In genomic region chr5:103498800-103499199, GRCh38 we compare ENCODE assay signal across 1 cellular context.
TF ChIP-seq lines count a peak whose summit lies in the region.

No MANE protein-coding gene starts in this region.

TF ChIP-seq in GM23338, 12 proteins besides CTCF, POLR2A, EP300 and RAD21 (continued from another document):
- TF ChIP-seq, protein P1, sequence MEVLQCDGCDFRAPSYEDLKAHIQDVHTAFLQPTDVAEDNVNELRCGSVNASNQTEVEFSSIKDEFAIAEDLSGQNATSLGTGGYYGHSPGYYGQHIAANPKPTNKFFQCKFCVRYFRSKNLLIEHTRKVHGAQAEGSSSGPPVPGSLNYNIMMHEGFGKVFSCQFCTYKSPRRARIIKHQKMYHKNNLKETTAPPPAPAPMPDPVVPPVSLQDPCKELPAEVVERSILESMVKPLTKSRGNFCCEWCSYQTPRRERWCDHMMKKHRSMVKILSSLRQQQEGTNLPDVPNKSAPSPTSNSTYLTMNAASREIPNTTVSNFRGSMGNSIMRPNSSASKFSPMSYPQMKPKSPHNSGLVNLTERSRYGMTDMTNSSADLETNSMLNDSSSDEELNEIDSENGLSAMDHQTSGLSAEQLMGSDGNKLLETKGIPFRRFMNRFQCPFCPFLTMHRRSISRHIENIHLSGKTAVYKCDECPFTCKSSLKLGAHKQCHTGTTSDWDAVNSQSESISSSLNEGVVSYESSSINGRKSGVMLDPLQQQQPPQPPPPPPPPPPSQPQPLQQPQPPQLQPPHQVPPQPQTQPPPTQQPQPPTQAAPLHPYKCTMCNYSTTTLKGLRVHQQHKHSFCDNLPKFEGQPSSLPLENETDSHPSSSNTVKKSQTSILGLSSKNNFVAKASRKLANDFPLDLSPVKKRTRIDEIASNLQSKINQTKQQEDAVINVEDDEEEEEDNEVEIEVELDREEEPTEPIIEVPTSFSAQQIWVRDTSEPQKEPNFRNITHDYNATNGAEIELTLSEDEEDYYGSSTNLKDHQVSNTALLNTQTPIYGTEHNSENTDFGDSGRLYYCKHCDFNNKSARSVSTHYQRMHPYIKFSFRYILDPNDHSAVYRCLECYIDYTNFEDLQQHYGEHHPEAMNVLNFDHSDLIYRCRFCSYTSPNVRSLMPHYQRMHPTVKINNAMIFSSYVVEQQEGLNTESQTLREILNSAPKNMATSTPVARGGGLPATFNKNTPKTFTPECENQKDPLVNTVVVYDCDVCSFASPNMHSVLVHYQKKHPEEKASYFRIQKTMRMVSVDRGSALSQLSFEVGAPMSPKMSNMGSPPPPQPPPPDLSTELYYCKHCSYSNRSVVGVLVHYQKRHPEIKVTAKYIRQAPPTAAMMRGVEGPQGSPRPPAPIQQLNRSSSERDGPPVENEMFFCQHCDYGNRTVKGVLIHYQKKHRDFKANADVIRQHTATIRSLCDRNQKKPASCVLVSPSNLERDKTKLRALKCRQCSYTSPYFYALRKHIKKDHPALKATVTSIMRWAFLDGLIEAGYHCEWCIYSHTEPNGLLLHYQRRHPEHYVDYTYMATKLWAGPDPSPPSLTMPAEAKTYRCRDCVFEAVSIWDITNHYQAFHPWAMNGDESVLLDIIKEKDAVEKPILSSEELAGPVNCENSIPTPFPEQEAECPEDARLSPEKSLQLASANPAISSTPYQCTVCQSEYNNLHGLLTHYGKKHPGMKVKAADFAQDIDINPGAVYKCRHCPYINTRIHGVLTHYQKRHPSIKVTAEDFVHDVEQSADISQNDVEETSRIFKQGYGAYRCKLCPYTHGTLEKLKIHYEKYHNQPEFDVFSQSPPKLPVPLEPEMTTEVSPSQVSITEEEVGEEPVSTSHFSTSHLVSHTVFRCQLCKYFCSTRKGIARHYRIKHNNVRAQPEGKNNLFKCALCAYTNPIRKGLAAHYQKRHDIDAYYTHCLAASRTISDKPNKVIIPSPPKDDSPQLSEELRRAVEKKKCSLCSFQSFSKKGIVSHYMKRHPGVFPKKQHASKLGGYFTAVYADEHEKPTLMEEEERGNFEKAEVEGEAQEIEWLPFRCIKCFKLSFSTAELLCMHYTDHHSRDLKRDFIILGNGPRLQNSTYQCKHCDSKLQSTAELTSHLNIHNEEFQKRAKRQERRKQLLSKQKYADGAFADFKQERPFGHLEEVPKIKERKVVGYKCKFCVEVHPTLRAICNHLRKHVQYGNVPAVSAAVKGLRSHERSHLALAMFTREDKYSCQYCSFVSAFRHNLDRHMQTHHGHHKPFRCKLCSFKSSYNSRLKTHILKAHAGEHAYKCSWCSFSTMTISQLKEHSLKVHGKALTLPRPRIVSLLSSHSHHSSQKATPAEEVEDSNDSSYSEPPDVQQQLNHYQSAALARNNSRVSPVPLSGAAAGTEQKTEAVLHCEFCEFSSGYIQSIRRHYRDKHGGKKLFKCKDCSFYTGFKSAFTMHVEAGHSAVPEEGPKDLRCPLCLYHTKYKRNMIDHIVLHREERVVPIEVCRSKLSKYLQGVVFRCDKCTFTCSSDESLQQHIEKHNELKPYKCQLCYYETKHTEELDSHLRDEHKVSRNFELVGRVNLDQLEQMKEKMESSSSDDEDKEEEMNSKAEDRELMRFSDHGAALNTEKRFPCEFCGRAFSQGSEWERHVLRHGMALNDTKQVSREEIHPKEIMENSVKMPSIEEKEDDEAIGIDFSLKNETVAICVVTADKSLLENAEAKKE (CRISPR knock-in tag; IDR thresholded peaks at IDR 0.05), result no peak
- no peak for TF ChIP-seq ZNF331 (CRISPR knock-in tag; IDR thresholded peaks at IDR 0.05; ENCODE audit: low read depth)
- TF ChIP-seq CREB1 (CRISPR knock-in tag; IDR thresholded peaks at IDR 0.05; ENCODE audit: low read depth), result no peak
- no peak for TF ChIP-seq NANOG (IDR thresholded peaks at IDR 0.05; ENCODE audit: borderline replicate concordance)
- TF ChIP-seq EZH2phosphoT487 (IDR thresholded peaks at IDR 0.05; ENCODE audit: unreplicated experiment), result no peak
- no peak for TF ChIP-seq EZH2 (IDR thresholded peaks at IDR 0.05; ENCODE audit: low read depth, unreplicated experiment)
- TF ChIP-seq REST (IDR thresholded peaks at IDR 0.05; ENCODE audit: unreplicated experiment), result no peak
- TF ChIP-seq STAT1 (IDR thresholded peaks at IDR 0.05; ENCODE audit: unreplicated experiment), result no peak
- no peak for TF ChIP-seq JUNB (IDR thresholded peaks at IDR 0.05; ENCODE audit: unreplicated experiment)
- TF ChIP-seq, protein P2, sequence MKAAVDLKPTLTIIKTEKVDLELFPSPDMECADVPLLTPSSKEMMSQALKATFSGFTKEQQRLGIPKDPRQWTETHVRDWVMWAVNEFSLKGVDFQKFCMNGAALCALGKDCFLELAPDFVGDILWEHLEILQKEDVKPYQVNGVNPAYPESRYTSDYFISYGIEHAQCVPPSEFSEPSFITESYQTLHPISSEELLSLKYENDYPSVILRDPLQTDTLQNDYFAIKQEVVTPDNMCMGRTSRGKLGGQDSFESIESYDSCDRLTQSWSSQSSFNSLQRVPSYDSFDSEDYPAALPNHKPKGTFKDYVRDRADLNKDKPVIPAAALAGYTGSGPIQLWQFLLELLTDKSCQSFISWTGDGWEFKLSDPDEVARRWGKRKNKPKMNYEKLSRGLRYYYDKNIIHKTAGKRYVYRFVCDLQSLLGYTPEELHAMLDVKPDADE (IDR thresholded peaks at IDR 0.05), result no peak
- no peak for TF ChIP-seq ZNF114 (CRISPR knock-in tag; IDR thresholded peaks at IDR 0.05)
